Comparison of ENCODE assay signal across 1 cellular context in the genomic region with DNA sequence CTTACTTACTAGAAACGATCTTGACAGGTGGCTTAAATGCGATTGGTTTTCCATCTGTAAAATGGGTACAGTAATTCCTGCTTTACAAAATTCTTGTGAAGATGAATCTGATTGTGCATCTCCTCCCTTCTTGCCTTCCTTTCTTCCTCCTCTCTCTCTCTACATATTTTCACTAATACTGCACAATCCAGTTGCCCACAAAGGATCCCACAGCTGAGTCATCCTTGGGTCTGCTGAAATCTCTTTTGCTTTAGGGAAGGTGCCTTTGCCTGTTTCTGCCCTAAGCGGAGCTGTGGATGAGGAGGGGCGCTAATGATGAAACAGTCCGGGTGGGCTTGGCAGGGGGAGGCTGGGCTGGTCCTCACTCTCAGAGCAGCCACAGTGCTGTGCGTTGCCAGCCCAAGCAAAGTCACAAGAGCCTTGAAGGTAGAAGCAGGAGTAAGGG.
TF ChIP-seq lines count a peak whose summit lies in the region.

No MANE protein-coding gene starts in this region.

TF ChIP-seq in SK-N-SH treated with all-trans-retinoic acid at 6 μM for 48 hours, 23 proteins besides CTCF, POLR2A, EP300 and RAD21 (continued from another document):
- TF ChIP-seq, protein P1, sequence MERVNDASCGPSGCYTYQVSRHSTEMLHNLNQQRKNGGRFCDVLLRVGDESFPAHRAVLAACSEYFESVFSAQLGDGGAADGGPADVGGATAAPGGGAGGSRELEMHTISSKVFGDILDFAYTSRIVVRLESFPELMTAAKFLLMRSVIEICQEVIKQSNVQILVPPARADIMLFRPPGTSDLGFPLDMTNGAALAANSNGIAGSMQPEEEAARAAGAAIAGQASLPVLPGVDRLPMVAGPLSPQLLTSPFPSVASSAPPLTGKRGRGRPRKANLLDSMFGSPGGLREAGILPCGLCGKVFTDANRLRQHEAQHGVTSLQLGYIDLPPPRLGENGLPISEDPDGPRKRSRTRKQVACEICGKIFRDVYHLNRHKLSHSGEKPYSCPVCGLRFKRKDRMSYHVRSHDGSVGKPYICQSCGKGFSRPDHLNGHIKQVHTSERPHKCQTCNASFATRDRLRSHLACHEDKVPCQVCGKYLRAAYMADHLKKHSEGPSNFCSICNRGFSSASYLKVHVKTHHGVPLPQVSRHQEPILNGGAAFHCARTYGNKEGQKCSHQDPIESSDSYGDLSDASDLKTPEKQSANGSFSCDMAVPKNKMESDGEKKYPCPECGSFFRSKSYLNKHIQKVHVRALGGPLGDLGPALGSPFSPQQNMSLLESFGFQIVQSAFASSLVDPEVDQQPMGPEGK (CRISPR knock-in tag; IDR thresholded peaks at IDR 0.05; ENCODE audit: borderline replicate concordance) = no peak
